In genomic region chrX:144601010-144601409, GRCh38 we compare ENCODE assay signal across 10 cellular contexts.
"Had no signal": no experiment of that assay in that cellular context is flagged by ENCODE, and none has a peak within 500 bp of the region (broad histone marks: within the 10 kb centered on the region; RNA-seq: fewer than 3 reads in every experiment).

No MANE protein-coding gene starts in this region.

- H3K27me3 Mint-ChIP-seq: IgD-negative memory B cell had no signal

- H3K36me3 Mint-ChIP-seq: IgD-negative memory B cell had no signal

- H3K4me1 Mint-ChIP-seq: IgD-negative memory B cell had no signal

- H2AFZ ChIP-seq: GM23248 had no signal

- H3K4me3 ChIP-seq: GM23248, HAP-1 had no signal

- H3K27ac ChIP-seq: GM23248, HL-60 had no signal

- H3K4me3 Mint-ChIP-seq: HFFc6, IgD-negative memory B cell had no signal

- H3K9me3 ChIP-seq: HAP-1 had no signal

- ATAC-seq: HCT116, HepG2 had no signal

- H3K4me1 ChIP-seq: HAP-1 had no signal

- H3K9ac ChIP-seq: GM23248 had no signal

- FAIRE-seq: HepG2 had no signal

- H3K27ac Mint-ChIP-seq: HFFc6, IgD-negative memory B cell had no signal

- H3K36me3 ChIP-seq: HAP-1 had no signal

- DNase-seq: GM23248, GOT3, H7, HFFc6, KBM-7 had no signal
